In the genomic region with DNA sequence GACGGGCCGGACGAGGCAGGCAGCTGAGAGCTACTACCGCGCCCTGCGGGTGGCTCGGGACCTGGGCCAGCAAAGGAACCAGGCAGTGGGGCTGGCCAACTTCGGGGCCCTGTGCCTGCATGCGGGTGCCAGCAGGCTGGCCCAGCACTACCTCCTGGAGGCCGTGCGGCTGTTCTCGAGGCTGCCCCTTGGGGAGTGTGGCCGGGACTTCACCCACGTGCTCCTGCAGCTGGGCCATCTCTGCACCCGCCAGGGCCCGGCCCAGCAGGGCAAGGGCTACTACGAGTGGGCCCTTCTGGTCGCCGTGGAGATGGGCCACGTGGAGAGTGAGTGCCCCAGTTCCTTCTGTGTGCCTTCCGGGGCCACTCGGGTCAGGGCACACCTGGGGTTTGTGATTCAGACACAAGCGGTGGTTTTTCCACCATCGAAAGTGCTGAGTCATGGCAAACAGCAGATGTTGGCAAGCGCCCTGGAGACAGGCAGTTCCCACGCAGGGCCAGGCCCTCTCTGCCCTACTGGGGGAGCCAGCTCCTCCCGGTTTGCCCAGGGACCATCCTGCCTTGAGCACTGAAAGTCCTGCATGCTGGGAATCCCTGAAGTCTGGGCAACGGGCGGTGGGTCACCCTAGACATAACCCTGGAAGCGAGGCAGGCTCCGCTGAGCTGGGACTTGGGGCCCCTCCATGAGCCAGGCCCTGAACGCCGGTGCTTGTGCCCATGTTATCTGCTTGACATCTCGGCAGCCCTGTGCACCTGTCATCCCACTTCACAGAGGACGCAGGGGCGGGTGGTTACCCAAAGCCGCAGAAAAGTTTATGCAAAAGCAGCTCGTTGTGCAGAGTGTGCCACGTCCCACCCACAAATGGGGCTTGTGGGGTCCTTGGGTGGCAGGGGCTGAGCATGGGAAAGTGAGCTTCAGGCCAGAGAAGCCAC, we compare ENCODE assay signal across 8 cellular contexts. TPM values are rescaled to one million over a fixed set of nuclear protein-coding genes. Genes with fewer than 3 reads are reported as not detected.
DNase-seq lines count a peak whose midpoint lies in the region; ATAC-seq and TF ChIP-seq lines count a peak whose summit lies in the region.

No MANE protein-coding gene starts in this region.

- DNase-seq in NCI-H774 (lab: John Stamatoyannopoulos, UW) (peak; percentile 37), fibroblast of pulmonary artery (ENCODE audit: low read depth) (peak; percentile 85), sciatic nerve (ENCODE audit: low spot score) (peak; percentile 80), HuH-7.5 (ENCODE audit: low spot score) (no peak), COLO829 (ENCODE audit: low spot score) (no peak)
- peak; percentile 84 for DNase-seq in activated T-cell treated with anti-CD3 and anti-CD28 coated beads, Interleukin-2, amount 50 U/mL, for 24 hours

- no peaks in the 10 kb centered on the region for H3K27me3 Mint-ChIP-seq in activated T-cell treated with anti-CD3 and anti-CD28 coated beads, Interleukin-2, amount 50 U/mL, for 24 hours

- H3K36me3 Mint-ChIP-seq in activated T-cell treated with anti-CD3 and anti-CD28 coated beads, Interleukin-2, amount 50 U/mL, for 24 hours (ENCODE audit: low read depth) = peaks cover 9% of the 10 kb centered on the region

- H3K4me3 Mint-ChIP-seq in activated T-cell treated with anti-CD3 and anti-CD28 coated beads, Interleukin-2, amount 50 U/mL, for 24 hours = peak overlapping the region; percentile 51

- H3K4me3 ChIP-seq in fibroblast of pulmonary artery (replicated peaks; ENCODE audit: low read depth, low read length) = no peak overlapping the region

- TF ChIP-seq CTCF in fibroblast of pulmonary artery (IDR thresholded peaks at IDR 0.05; ENCODE audit: low read length, missing control alignments) = no peak

- ATAC-seq in GM18511 (IDR thresholded peaks at IDR 0.05; ENCODE audit: unreplicated experiment) = peak; percentile 79
- peak; percentile 66 for ATAC-seq in HG02852 (IDR thresholded peaks at IDR 0.05; ENCODE audit: unreplicated experiment)
- ATAC-seq in sciatic nerve = peak; percentile 83

- intact Hi-C loops in sciatic nerve (cut with DNase I) = no loop called here

- H3K4me1 Mint-ChIP-seq in activated T-cell treated with anti-CD3 and anti-CD28 coated beads, Interleukin-2, amount 50 U/mL, for 24 hours (ENCODE audit: low read depth) = peaks cover 44% of the 10 kb centered on the region

- H3K27ac Mint-ChIP-seq in activated T-cell treated with anti-CD3 and anti-CD28 coated beads, Interleukin-2, amount 50 U/mL, for 24 hours = peak overlapping the region; percentile 89

- H3K9me3 Mint-ChIP-seq in activated T-cell treated with anti-CD3 and anti-CD28 coated beads, Interleukin-2, amount 50 U/mL, for 24 hours = no peaks in the 10 kb centered on the region

RNA-seq across cellular contexts. Expression of gene SH3TC1, which starts 29.5 kb away (rescaled TPM):
- total RNA-seq in sciatic nerve = 52.2 TPM

RNA-seq across cellular contexts. Expression of gene HTRA3, which starts 41.0 kb away (rescaled TPM):
- 23.7 TPM for total RNA-seq in sciatic nerve

Comparison
In these comparisons a context has a peak if more than half of its experiments do, and no peak if none do; other contexts are left out.
1. DNase-seq: peak in NCI-H774 (single experiment), activated T-cell treated with anti-CD3 and anti-CD28 coated beads, Interleukin-2, amount 50 U/mL, for 24 hours (single experiment), fibroblast of pulmonary artery (single experiment) and sciatic nerve (single experiment); none in HuH-7.5 (single experiment) and COLO829 (single experiment).
2. Peak in every context shown above with its lines, with median percentiles within 50 percentile points of each other: ATAC-seq.